ENCODE assay signal across 15 cellular contexts in genomic region chr15:22401207-22401606, GRCh38. TPM values are rescaled to one million over a fixed set of nuclear protein-coding genes. Genes with fewer than 3 reads are reported as not detected.
"Had no signal": no experiment of that assay in that cellular context is flagged by ENCODE, and none has a peak within 500 bp of the region (broad histone marks: within the 10 kb centered on the region; RNA-seq: fewer than 3 reads in every experiment).

No MANE protein-coding gene starts in this region.

RNA-seq across cellular contexts. Expression of gene GOLGA6L22, which starts 57.5 kb away (rescaled TPM):
- total RNA-seq: activated B cell treated with CpG ODN at 0.5 μM for 24 hours; activated CD8-positive, alpha-beta T cell treated with anti-CD3 and anti-CD28 coated beads for 36 hours; activated naive CD4-positive, alpha-beta T cell treated with anti-CD3 and anti-CD28 coated beads for 36 hours; activated naive CD8-positive, alpha-beta T cell treated with anti-CD3 and anti-CD28 coated beads for 36 hours; activated T-cell treated with anti-CD3 and anti-CD28 coated beads, Interleukin-2, amount 50 U/mL, for 4 hours; activated T-helper 2 cell treated with anti-CD3 and anti-CD28 coated beads, Interferon-gamma antibody, Interleukin-2, Interleukin-4, amounts not matched to agents 10 μg/mL and 5 μg/mL and 100 μg/mL, durations not matched to agents 14 hours and 24 hours and 36 hours; ascending aorta; breast epithelium; cardiac muscle cell; chondrocyte; dermis blood vessel endothelial cell; esophagus squamous epithelium; fibroblast of lung; fibroblast of villous mesenchyme; T-helper 17 cell had no signal
